8 cellular contexts compared by ENCODE assay signal in genomic region chr12:131850856-131851559, GRCh38. TPM values are rescaled to one million over a fixed set of nuclear protein-coding genes. Genes with fewer than 3 reads are reported as not detected.
DNase-seq lines count a peak whose midpoint lies in the region; ATAC-seq and TF ChIP-seq lines count a peak whose summit lies in the region.

No MANE protein-coding gene starts in this region.

- peak in 30 of 56 donors; percentile 27 to 82 (median 58) for TF ChIP-seq CTCF in dorsolateral prefrontal cortex (IDR thresholded peaks at IDR 0.05 in 54 of 56, conservative IDR thresholded peaks at IDR 0.05 in 2 of 56; ENCODE audit: low read depth in 1 of 56, partially characterized antibody in 56 of 56)

- peak overlapping the region in 4 of 59 donors; percentile 2 to 53 (median 24) for H3K27ac ChIP-seq in dorsolateral prefrontal cortex

- ATAC-seq in sciatic nerve, result peak; percentile 47

- H3K4me3 ChIP-seq in dorsolateral prefrontal cortex, result peak overlapping the region in 2 of 59 donors; percentile 13 to 26

- DNase-seq in EH (ENCODE audit: low read depth) (peak; percentile 47), NCI-H1092 (lab: John Stamatoyannopoulos, UW) (peak; percentile 31), dorsolateral prefrontal cortex (peak in 2 of 10 donors; percentile 47 to 67), sciatic nerve (ENCODE audit: low spot score) (no peak), NCI-H345 (lab: John Stamatoyannopoulos, UW) (no peak), NCI-H2107 treated with DMSO at 0.1 percent for 48 hours (lab: John Stamatoyannopoulos, UW; ENCODE audit: unreplicated experiment) (no peak), globus pallidus (ENCODE audit: low spot score) (no peak), HuH-7.5 (ENCODE audit: low spot score) (no peak)

- intact Hi-C loops in dorsolateral prefrontal cortex (cut with DNase I), result loop anchor here in 1 of 2 donors (5.0 kb wide), 1 partner anchor 96 kb away; the partner anchor contains the start of gene EP400
- intact Hi-C loops in sciatic nerve (cut with DNase I), result loop anchor here (10.0 kb wide), 1 partner anchor 174 kb away; no protein-coding TSS in a partner anchor

- peaks cover 0 to 8% (median 0%) of the 10 kb centered on the region in 45 donors for H3K27me3 ChIP-seq in dorsolateral prefrontal cortex

RNA-seq across cellular contexts. Expression of gene MMP17, which starts 22.8 kb away (rescaled TPM):
- total RNA-seq in dorsolateral prefrontal cortex (100 to 1,000 TPM in 2 of 120 experiments, 10 to 100 TPM in 118; 25.5 to 119 (median 63.2) TPM), sciatic nerve (12.6 TPM)

RNA-seq across cellular contexts. Expression of gene ULK1, which starts 43.4 kb away (rescaled TPM):
- 100 to 1,000 TPM in 53 of 120 experiments, 10 to 100 TPM in 67; 43.7 to 169 (median 98.4) TPM for total RNA-seq in dorsolateral prefrontal cortex
- total RNA-seq in sciatic nerve, result 40.6 TPM

Comparison
In these comparisons a context has a peak if more than half of its experiments do, and no peak if none do; other contexts are left out.
1. DNase-seq: peak in EH (single experiment) and NCI-H1092 (single experiment); none in sciatic nerve (single experiment), NCI-H345 (single experiment), NCI-H2107 treated with DMSO at 0.1 percent for 48 hours (single experiment), globus pallidus (single experiment) and HuH-7.5 (single experiment).